ENCODE assay signal across 1 cellular context in the genomic region with DNA sequence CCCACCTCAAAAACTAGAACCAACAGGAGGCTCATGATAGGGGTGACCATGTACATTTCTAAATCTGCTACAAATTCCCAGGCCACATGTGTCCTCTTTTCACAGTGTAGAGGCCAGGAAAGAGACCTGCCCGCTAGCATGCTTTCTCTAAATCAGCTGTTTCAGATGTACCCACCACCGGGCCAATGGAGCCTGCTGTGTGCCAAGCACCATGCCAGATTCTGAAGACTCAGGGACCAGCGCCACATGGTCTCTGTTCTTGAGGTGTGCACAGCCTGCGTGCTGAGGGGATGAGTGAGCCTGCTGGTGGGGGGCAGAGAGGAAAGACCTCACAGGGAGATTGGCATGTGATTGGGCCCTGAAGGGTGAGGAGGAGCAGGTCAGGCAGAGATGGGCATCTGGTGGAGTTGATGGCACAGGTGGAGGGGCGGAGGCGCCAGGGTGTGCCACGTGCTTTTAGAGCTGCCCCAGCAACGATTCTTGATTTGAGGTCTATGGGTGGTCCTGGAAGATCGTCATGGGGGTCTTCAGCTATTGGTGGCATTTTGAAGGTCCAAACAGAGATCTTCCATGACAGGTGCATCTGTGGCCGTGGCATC.
TF ChIP-seq lines count a peak whose summit lies in the region.

No MANE protein-coding gene starts in this region.

TF ChIP-seq in H1, 55 proteins besides CTCF, POLR2A, EP300 and RAD21:
- TF ChIP-seq KDM5A (IDR thresholded peaks at IDR 0.05; ENCODE audit: low read length), result no peak
- TF ChIP-seq TAF1 (IDR thresholded peaks at IDR 0.05; ENCODE audit: low read depth, low read length), result no peak
- TF ChIP-seq RFX5 (IDR thresholded peaks at IDR 0.05; ENCODE audit: borderline replicate concordance, low read depth, low read length), result no peak
- TF ChIP-seq ZNF274 (IDR thresholded peaks at IDR 0.05; ENCODE audit: borderline replicate concordance, extremely low read depth, low read length), result no peak
- TF ChIP-seq KDM4A (IDR thresholded peaks at IDR 0.05; ENCODE audit: low read depth, low read length, severe bottlenecking), result no peak
- TF ChIP-seq EZH2 (IDR thresholded peaks at IDR 0.05; ENCODE audit: low read depth, low read length, severe bottlenecking), result no peak
- TF ChIP-seq RBBP5 (IDR thresholded peaks at IDR 0.05; ENCODE audit: borderline replicate concordance, low read depth, low read length), result no peak
- TF ChIP-seq GTF2F1 (IDR thresholded peaks at IDR 0.05; ENCODE audit: borderline replicate concordance, low read depth, low read length), result no peak
- no peak for TF ChIP-seq NRF1 (IDR thresholded peaks at IDR 0.05; ENCODE audit: low read depth, low read length)
- no peak for TF ChIP-seq TBP (IDR thresholded peaks at IDR 0.05; ENCODE audit: low read depth, low read length)
- TF ChIP-seq RXRA (IDR thresholded peaks at IDR 0.05; ENCODE audit: insufficient read depth, low read depth, low read length), result no peak
- TF ChIP-seq TAF7 (optimal IDR thresholded peaks at IDR 0.05; ENCODE audit: borderline replicate concordance, low read depth, low read length), result no peak
